8 cellular contexts compared by ENCODE assay signal in genomic region chr4:98658287-98659105, GRCh38.
A peak's percentile ranks its signal among the peaks of the same experiment; 100 is the strongest.
DNase-seq lines count a peak whose midpoint lies in the region; ATAC-seq lines count a peak whose summit lies in the region.

TSS of gene TSPAN5 (minus strand) at chr4:98658611.

- peak; percentile 55 for DNase-seq in 8988T
- DNase-seq in NCI-H345 (lab: John Stamatoyannopoulos, UW) = peak; percentile 80
- peak; percentile 82 for DNase-seq in activated CD4-positive, alpha-beta T cell treated with anti-CD3 and anti-CD28 coated beads, Interleukin-2, amount 50 U/mL, for 1 hour
- peak; percentile 80 for DNase-seq in dedifferentiated amniotic fluid mesenchymal stem cell (ENCODE audit: extremely low spot score)
- peak; percentile 94 for DNase-seq in left kidney (ENCODE audit: low read depth, low spot score)
- DNase-seq in stimulated activated CD4-positive, alpha-beta T cell treated with anti-CD3 and anti-CD28 coated beads, Interleukin-1b, Interleukin-23, amount 100 ng/mL, for 48 hours = peak; percentile 80

- ATAC-seq in GM18520 (IDR thresholded peaks at IDR 0.05; ENCODE audit: unreplicated experiment) = peak; percentile 65
- ATAC-seq in HG03064 (IDR thresholded peaks at IDR 0.05; ENCODE audit: low read depth, unreplicated experiment) = peak; percentile 67

Comparison
In these comparisons a context has a peak if more than half of its experiments do, and no peak if none do; other contexts are left out.
1. Peak in every context shown above with its lines: DNase-seq and ATAC-seq.